8 cellular contexts compared by ENCODE assay signal in the genomic region with DNA sequence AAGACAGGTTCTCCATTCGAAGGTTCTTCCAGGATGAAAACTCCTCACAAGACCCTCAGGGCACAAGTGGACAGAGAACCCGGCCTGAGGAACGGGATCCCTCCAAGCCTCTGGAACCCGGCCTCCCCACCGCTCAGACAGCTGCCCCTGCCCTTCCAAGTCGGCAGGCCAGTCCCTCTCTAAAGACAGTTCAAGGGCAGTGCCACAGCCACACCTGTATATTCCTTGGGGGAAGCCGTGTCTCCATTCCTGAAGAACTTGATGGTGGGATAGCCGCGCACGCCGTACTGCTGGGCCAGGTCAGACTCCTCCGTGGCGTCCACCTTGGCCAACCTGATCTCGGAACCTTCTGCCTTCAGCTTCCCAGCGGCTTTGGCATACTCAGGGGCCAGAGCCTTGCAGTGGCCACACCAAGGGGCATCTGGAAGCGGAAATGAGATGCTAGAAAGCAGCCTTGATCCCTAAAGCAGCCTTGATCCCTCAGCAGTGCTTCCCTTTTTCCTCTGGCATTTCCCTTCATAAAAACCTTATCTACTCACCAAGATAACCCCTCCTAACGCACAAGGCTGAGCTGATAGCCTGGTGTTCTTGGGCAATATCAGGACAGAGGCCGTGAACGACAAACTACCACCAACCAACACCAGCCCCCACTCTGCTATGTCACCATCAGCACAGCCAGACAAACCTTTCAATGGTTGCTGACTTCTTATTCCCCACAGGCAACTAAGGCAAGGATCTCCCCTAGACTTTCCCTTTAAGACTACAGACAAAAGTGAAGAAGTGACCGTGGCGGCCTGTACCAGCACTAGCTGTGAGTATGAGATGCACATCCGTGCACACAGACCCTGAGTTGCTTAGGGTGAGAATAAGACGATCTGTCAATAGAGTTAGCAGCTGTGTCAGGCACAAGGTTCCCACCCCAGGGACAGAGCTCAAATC. TPM values are rescaled to one million over a fixed set of nuclear protein-coding genes. Genes with fewer than 3 reads are reported as not detected.
DNase-seq lines count a peak whose midpoint lies in the region; ATAC-seq and TF ChIP-seq lines count a peak whose summit lies in the region.

No MANE protein-coding gene starts in this region.

- H2BK20ac ChIP-seq in IMR-90 (ENCODE audit: low read depth, low read length), result no peak overlapping the region

- H2AK5ac ChIP-seq in IMR-90 (ENCODE audit: low read depth, low read length), result peak overlapping the region; percentile 86

- peaks cover 50% of the 10 kb centered on the region for H4K20me1 ChIP-seq in IMR-90 (ENCODE audit: insufficient read depth, low read length)
- H4K20me1 ChIP-seq in mammary epithelial cell (ENCODE audit: insufficient read depth, low read length), result no peaks in the 10 kb centered on the region

- BruUV-seq in IMR-90 (replicated peaks; lab: Mats Ljungman, UMichigan), result TSS peak; percentile 31
- TSS peak; percentile 47 for BruUV-seq in mammary epithelial cell (replicated peaks; lab: Mats Ljungman, UMichigan)

- CTCF ChIA-PET in AG04450 (lab: Charles Lee), result no interaction called here
- CTCF ChIA-PET in IMR-90 (lab: Yijun Ruan, JAX), result no interaction called here
- CTCF ChIA-PET in mammary epithelial cell (lab: Charles Lee; ENCODE audit: low non-redundant PET), result interaction anchor here (0.6 kb wide), 1 partner anchor 123 kb away, joined by 4 read pairs; no protein-coding TSS in a partner anchor

- no peak overlapping the region; the same call in 1 of the 2 replicates for H3K18ac ChIP-seq in IMR-90 (ENCODE audit: low read depth, low read length)

- intact Hi-C loops in IMR-90 (cut with micrococcal nuclease) (no loop called here), mammary epithelial cell (cut with micrococcal nuclease) (loop anchor here (1.0 to 2.0 kb wide), 2 partner anchors 18 to 126 kb away; no protein-coding TSS in a partner anchor)

- peak overlapping the region; percentile 86 for H3K9ac ChIP-seq in IMR-90 (ENCODE audit: low read depth, low read length)
- peak overlapping the region; percentile 79 for H3K9ac ChIP-seq in mammary epithelial cell (ENCODE audit: insufficient read depth, low read length)
- H3K9ac ChIP-seq in mucosa of stomach (ENCODE audit: low read length), result peak overlapping the region; percentile 79

- TF ChIP-seq RAD21 in IMR-90 (IDR thresholded peaks at IDR 0.05; ENCODE audit: low read length), result no peak

- TF ChIP-seq POLR2A in IMR-90 (IDR thresholded peaks at IDR 0.05; ENCODE audit: low read depth, low read length), result no peak; the same call in 1 of the 2 replicates

- peaks cover 18% of the 10 kb centered on the region for H3K4me1 ChIP-seq in IMR-90 (ENCODE audit: control insufficient read depth, insufficient read depth, low read length)
- peaks cover 39% of the 10 kb centered on the region for H3K4me1 ChIP-seq in mammary epithelial cell (ENCODE audit: insufficient read depth, low read length)
- peaks cover 72% of the 10 kb centered on the region for H3K4me1 ChIP-seq in mucosa of stomach (ENCODE audit: control insufficient read depth, insufficient read depth, low read length)

- peaks cover 90% of the 10 kb centered on the region for H3K79me2 ChIP-seq in mammary epithelial cell (ENCODE audit: insufficient read depth, low read length)

- H4K91ac ChIP-seq in IMR-90 (ENCODE audit: insufficient read depth, low read depth, low read length), result peak overlapping the region; percentile 89

- H2BK15ac ChIP-seq in IMR-90 (ENCODE audit: low read depth, low read length), result no peak overlapping the region

- no peaks in the 10 kb centered on the region for H3K27me3 ChIP-seq in AG04450 (ENCODE audit: control insufficient read depth, insufficient read depth, low read length)
- no peaks in the 10 kb centered on the region for H3K27me3 ChIP-seq in IMR-90 (ENCODE audit: control insufficient read depth, insufficient read depth, low read length)
- no peaks in the 10 kb centered on the region for H3K27me3 ChIP-seq in mammary epithelial cell (ENCODE audit: insufficient read depth, low read length)
- H3K27me3 ChIP-seq in mucosa of stomach (ENCODE audit: control insufficient read depth, insufficient read depth, low read length), result no peaks in the 10 kb centered on the region

- H3K23ac ChIP-seq in IMR-90 (ENCODE audit: low read depth, low read length), result peak overlapping the region; percentile 94

- peak overlapping the region; percentile 91 for H2AK9ac ChIP-seq in IMR-90 (replicated peaks; ENCODE audit: low read depth, low read length, poor library complexity)

- H3K27ac ChIP-seq in AG04450 (ENCODE audit: low read depth, low read length) (peak overlapping the region; percentile 57), IMR-90 (ENCODE audit: insufficient read depth, low read length) (peak overlapping the region; percentile 89), mammary epithelial cell (ENCODE audit: insufficient read depth, low read depth, low read length) (peak overlapping the region; percentile 64)

- peak overlapping the region in 1 of 2 experiments; percentile 69; a peak in 1 of 4 replicates for H4K8ac ChIP-seq in IMR-90 (ENCODE audit: low read depth in 2 of 2, low read length in 2 of 2)

- dilution Hi-C loops in IMR-90 (cut with HindIII; ENCODE audit: low sequenced_read_pairs, unreplicated experiment), result no loop called here
- dilution Hi-C loops in mammary epithelial cell (cut with HindIII; ENCODE audit: low sequenced_read_pairs), result no loop called here

- H3K4me2 ChIP-seq in IMR-90 (ENCODE audit: low read depth, low read length), result peak overlapping the region; percentile 98
- H3K4me2 ChIP-seq in mammary epithelial cell (ENCODE audit: insufficient read depth, low read depth, low read length), result peak overlapping the region; percentile 88

- WGBS in IMR-90 (ENCODE audit: extremely low coverage in 2 of 2, insufficient read length in 1 of 2), 2 experiments, result 66% methylated on average over 6 of the region's 23 CpGs; no CpG with 5 or more reads in 1 of the 2 experiments
- 40% methylated on average over 21 of the region's 23 CpGs for WGBS in mammary epithelial cell (ENCODE audit: low coverage, missing lambda C conversion rate)

- DNase-seq in AG04450 (ENCODE audit: low read depth, low spot score) (no peak), IMR-90 (no peak), mammary epithelial cell (no peak), NCI-H146 treated with DMSO at 0.1 percent for 48 hours (lab: John Stamatoyannopoulos, UW; ENCODE audit: unreplicated experiment) (no peak), T1000 (lab: John Stamatoyannopoulos, UW) (no peak), SKM-1 (lab: John Stamatoyannopoulos, UW; ENCODE audit: unreplicated experiment) (no peak)

- no peaks in the 10 kb centered on the region for H3K9me3 ChIP-seq in AG04450 (ENCODE audit: control insufficient read depth, insufficient read depth, low read length)
- no peaks in the 10 kb centered on the region for H3K9me3 ChIP-seq in IMR-90 (ENCODE audit: control insufficient read depth, insufficient read depth, low read length)
- no peaks in the 10 kb centered on the region for H3K9me3 ChIP-seq in mammary epithelial cell (replicated peaks; ENCODE audit: insufficient read depth, low read length)
- H3K9me3 ChIP-seq in mucosa of stomach (ENCODE audit: control insufficient read depth, low read length), result no peaks in the 10 kb centered on the region

- peak overlapping the region; percentile 81 for H2BK5ac ChIP-seq in IMR-90 (ENCODE audit: low read depth, low read length, poor library complexity, severe bottlenecking)

- H3K36me3 ChIP-seq in IMR-90 (ENCODE audit: control insufficient read depth, insufficient read depth, low read length), result peaks cover 43% of the 10 kb centered on the region
- peaks cover 21% of the 10 kb centered on the region for H3K36me3 ChIP-seq in mammary epithelial cell (ENCODE audit: insufficient read depth, low read length)
- peaks cover 5% of the 10 kb centered on the region for H3K36me3 ChIP-seq in mucosa of stomach (ENCODE audit: control insufficient read depth, insufficient read depth, low read length)

- H4K5ac ChIP-seq in IMR-90 (ENCODE audit: low read depth, low read length), result peak overlapping the region; percentile 39; the same call in 1 of the 2 replicates

- peak overlapping the region; percentile 43 for H2AFZ ChIP-seq in IMR-90 (replicated peaks; ENCODE audit: low read length, poor library complexity)
- H2AFZ ChIP-seq in mammary epithelial cell (ENCODE audit: low read depth, low read length), result no peak overlapping the region

- peak overlapping the region; percentile 92 for H3K4ac ChIP-seq in IMR-90 (ENCODE audit: low read depth, low read length)

- ATAC-seq in IMR-90 (ENCODE audit: low read depth), result no peak
- ATAC-seq in HG02973 (IDR thresholded peaks at IDR 0.05; ENCODE audit: unreplicated experiment), result no peak

- peaks cover 21% of the 10 kb centered on the region for H3K9me1 ChIP-seq in IMR-90 (ENCODE audit: insufficient read depth, low read length)

- no peak overlapping the region for H2BK120ac ChIP-seq in IMR-90 (ENCODE audit: low read depth, low read length)

- in situ Hi-C loops in IMR-90 (cut with MboI; ENCODE audit: low sequenced_read_pairs) (no loop called here), mammary epithelial cell (cut with MboI; ENCODE audit: low sequenced_read_pairs in 2 of 2) (no loop called here)

- H3K79me1 ChIP-seq in IMR-90 (ENCODE audit: low read depth in 1 of 2, low read length in 2 of 2), result peaks cover 23 to 69% of the 10 kb centered on the region in 2 experiments

- H3K4me3 ChIP-seq in AG04450 (ENCODE audit: low read depth, low read length) (peak overlapping the region; percentile 95), IMR-90 (ENCODE audit: insufficient read depth, low read depth, low read length) (peak overlapping the region; percentile 82), mammary epithelial cell (replicated peaks in 1 of 3; ENCODE audit: insufficient read depth in 1 of 3, low read depth in 2 of 3, low read length in 3 of 3) (peak overlapping the region; percentile 62 to 98 (median 92)), mucosa of stomach (ENCODE audit: low read length) (peak overlapping the region; percentile 80)

- POLR2A ChIA-PET in AG04450 (lab: Yijun Ruan, JAX) (interaction anchor here (1.0 to 1.3 kb wide), 3 partner anchors 10 to 156 kb away, joined by 3 to 6 read pairs (median 4); a partner anchor contains a TSS), IMR-90 (lab: Charles Lee; ENCODE audit: unreplicated experiment) (interaction anchor here (0.6 kb wide), 1 partner anchor 128 kb away, joined by 4 read pairs; no protein-coding TSS in a partner anchor)

- H3K56ac ChIP-seq in IMR-90 (ENCODE audit: extremely low read depth, insufficient read depth, low read length), result peak overlapping the region; percentile 57; the same call in 1 of the 2 replicates

- peak overlapping the region; percentile 97 for H3K14ac ChIP-seq in IMR-90 (replicated peaks; ENCODE audit: low read depth, low read length)

- TF ChIP-seq CTCF in AG04450 (IDR thresholded peaks at IDR 0.05; ENCODE audit: low read depth, low read length) (no peak), IMR-90 (conservative IDR thresholded peaks at IDR 0.05; ENCODE audit: low read depth, low read length) (no peak), mammary epithelial cell (conservative IDR thresholded peaks at IDR 0.05 in 1 of 2, IDR thresholded peaks at IDR 0.05 in 1 of 2; ENCODE audit: extremely low read depth in 1 of 2, insufficient read depth in 1 of 2, low read depth in 1 of 2, low read length in 2 of 2) (no peak)

RNA-seq across cellular contexts. Expression of a gene that starts 1.1 kb away (rescaled TPM):
- polyA plus RNA-seq in AG04450 (2011; rRNA removed) (158 and 342 TPM in 2 replicates), IMR-90 (2012; rRNA removed) (530 and 599 TPM in 2 replicates), mammary epithelial cell (57.2 TPM)
- 175 and 204 TPM in 2 replicates for polyA minus RNA-seq in AG04450 (2011; rRNA and poly(A)+ RNA removed)
- total RNA-seq in IMR-90 (2012; rRNA removed) (917 and 932 TPM in 2 replicates), mammary epithelial cell (100 to 1,000 TPM; 827 to 995 TPM)
- 309 and 642 TPM in 2 replicates for polyA plus RNA-seq in IMR-90 (2012; cell fraction: cytosol; rRNA removed)
- polyA plus RNA-seq in IMR-90 (2012; cell fraction: nucleus; rRNA removed; ENCODE audit: low replicate concordance), result 287 and 329 TPM in 2 replicates
- 772 TPM for polyA minus RNA-seq in mammary epithelial cell

RNA-seq across cellular contexts. Expression of a gene that starts 11.9 kb away (rescaled TPM):
- 62.2 and 78.6 TPM in 2 replicates for polyA plus RNA-seq in AG04450 (2011; rRNA removed)
- polyA minus RNA-seq in AG04450 (2011; rRNA and poly(A)+ RNA removed), result 48.6 and 62.3 TPM in 2 replicates
- 62.7 and 77.2 TPM in 2 replicates for total RNA-seq in IMR-90 (2012; rRNA removed)
- 324 and 362 TPM in 2 replicates for polyA plus RNA-seq in IMR-90 (2012; rRNA removed)
- polyA plus RNA-seq in IMR-90 (2012; cell fraction: cytosol; rRNA removed), result 214 and 386 TPM in 2 replicates
- 425 and 839 TPM in 2 replicates for polyA plus RNA-seq in IMR-90 (2012; cell fraction: nucleus; rRNA removed; ENCODE audit: low replicate concordance)
- total RNA-seq in mammary epithelial cell, result 100 to 1,000 TPM; 115 to 549 TPM
- polyA plus RNA-seq in mammary epithelial cell, result 278 TPM
- polyA minus RNA-seq in mammary epithelial cell, result 106 TPM

RNA-seq across cellular contexts. Expression of a gene that starts 24.4 kb away (rescaled TPM):
- polyA plus RNA-seq in AG04450 (2011; rRNA removed) (not detected in 2 replicates), IMR-90 (2012; rRNA removed) (0.20 and 0.21 TPM in 2 replicates), mammary epithelial cell (0.09 TPM)
- not detected in 2 replicates for polyA minus RNA-seq in AG04450 (2011; rRNA and poly(A)+ RNA removed)
- total RNA-seq in IMR-90 (2012; rRNA removed) (not detected in 2 replicates), mammary epithelial cell (1 to 10 TPM in 1 of 2 donors, not detected in 1; 1.5 TPM)
- polyA plus RNA-seq in IMR-90 (2012; cell fraction: cytosol; rRNA removed), result 0.09 TPM in 1 of 2 replicates, not detected in the other
- polyA plus RNA-seq in IMR-90 (2012; cell fraction: nucleus; rRNA removed; ENCODE audit: low replicate concordance), result 0.56 and 0.97 TPM in 2 replicates
- polyA minus RNA-seq in mammary epithelial cell, result not detected

RNA-seq across cellular contexts. Expression of a gene that starts 26.1 kb away (rescaled TPM):
- 63.2 and 88.2 TPM in 2 replicates for polyA plus RNA-seq in AG04450 (2011; rRNA removed)
- 15.6 and 16.4 TPM in 2 replicates for polyA minus RNA-seq in AG04450 (2011; rRNA and poly(A)+ RNA removed)
- total RNA-seq in IMR-90 (2012; rRNA removed), result 56.5 and 58.9 TPM in 2 replicates
- 164 and 196 TPM in 2 replicates for polyA plus RNA-seq in IMR-90 (2012; rRNA removed)
- 183 and 249 TPM in 2 replicates for polyA plus RNA-seq in IMR-90 (2012; cell fraction: cytosol; rRNA removed)
- 144 and 276 TPM in 2 replicates for polyA plus RNA-seq in IMR-90 (2012; cell fraction: nucleus; rRNA removed; ENCODE audit: low replicate concordance)
- 10 to 100 TPM; 36.0 to 38.9 TPM for total RNA-seq in mammary epithelial cell
- 28.2 TPM for polyA plus RNA-seq in mammary epithelial cell
- polyA minus RNA-seq in mammary epithelial cell, result 13.6 TPM

RNA-seq across cellular contexts. Expression of a gene that starts 32.1 kb away (rescaled TPM):
- polyA plus RNA-seq in AG04450 (2011; rRNA removed), result 57.7 and 57.8 TPM in 2 replicates
- 71.3 and 94.4 TPM in 2 replicates for polyA minus RNA-seq in AG04450 (2011; rRNA and poly(A)+ RNA removed)
- 144 and 159 TPM in 2 replicates for total RNA-seq in IMR-90 (2012; rRNA removed)
- polyA plus RNA-seq in IMR-90 (2012; rRNA removed), result 88.6 and 112 TPM in 2 replicates
- polyA plus RNA-seq in IMR-90 (2012; cell fraction: cytosol; rRNA removed), result 102 and 133 TPM in 2 replicates
- polyA plus RNA-seq in IMR-90 (2012; cell fraction: nucleus; rRNA removed; ENCODE audit: low replicate concordance), result 62.2 and 73.2 TPM in 2 replicates
- 100 to 1,000 TPM in 1 of 2 donors, 10 to 100 TPM in 1; 51.2 to 106 TPM for total RNA-seq in mammary epithelial cell
- 72.8 TPM for polyA plus RNA-seq in mammary epithelial cell
- polyA minus RNA-seq in mammary epithelial cell, result 122 TPM
